Comparison of ENCODE assay signal across 9 cellular contexts in the genomic region with DNA sequence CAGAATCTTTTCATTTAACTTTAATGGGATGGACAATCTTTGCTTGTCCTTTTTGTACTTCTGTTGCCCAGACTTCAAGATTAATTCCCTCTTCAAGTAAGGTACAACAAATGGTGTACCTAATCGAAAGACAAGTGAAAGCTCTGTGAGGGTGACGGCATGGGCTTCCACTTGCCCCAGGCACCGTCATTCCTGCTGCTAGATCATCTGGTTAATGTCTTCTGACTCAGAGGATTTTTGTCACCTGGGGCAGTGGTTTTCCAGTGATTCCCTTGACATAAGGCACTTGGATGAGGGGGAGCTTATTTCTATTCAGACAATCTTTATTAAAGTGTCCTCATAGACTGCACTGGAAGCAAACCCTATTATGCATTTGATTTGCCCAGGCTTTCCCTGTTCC.
"Had no signal": no experiment of that assay in that cellular context is flagged by ENCODE, and none has a peak within 500 bp of the region (broad histone marks: within the 10 kb centered on the region; RNA-seq: fewer than 3 reads in every experiment).

No MANE protein-coding gene starts in this region.

- H3K9me3 Mint-ChIP-seq: HFFc6 had no signal

- H3K27ac Mint-ChIP-seq: HFFc6 had no signal

- DNase-seq: GM23248, GOT3, H7, HFFc6, IMR-90 had no signal

- ATAC-seq: HCT116, K562 had no signal

- H3K9me3 ChIP-seq: HAP-1 had no signal

- H3K36me3 ChIP-seq: HAP-1 had no signal

- FAIRE-seq: HTR-8/SVneo, K562 had no signal

- H2AFZ ChIP-seq: GM23248 had no signal

- H3K4me3 ChIP-seq: GM23248, HAP-1, K562 had no signal

- H3K27ac ChIP-seq: GM23248 had no signal

- H3K4me1 ChIP-seq: HAP-1 had no signal

- H3K4me3 Mint-ChIP-seq: HFFc6 had no signal

- H3K9ac ChIP-seq: GM23248 had no signal
